ENCODE assay signal across 10 cellular contexts in genomic region chr12:107349008-107349747, GRCh38.
DNase-seq lines count a peak whose midpoint lies in the region; TF ChIP-seq lines count a peak whose summit lies in the region.
"Had no signal": no experiment of that assay in that cellular context is flagged by ENCODE, and none has a peak within 500 bp of the region (broad histone marks: within the 10 kb centered on the region; RNA-seq: fewer than 3 reads in every experiment).

No MANE protein-coding gene starts in this region.

- H3K4me2 ChIP-seq in mammary epithelial cell (ENCODE audit: insufficient read depth, low read depth, low read length) = peak overlapping the region; percentile 48

- no peaks in the 10 kb centered on the region for H3K9me3 ChIP-seq in mammary epithelial cell (replicated peaks; ENCODE audit: insufficient read depth, low read length)

- CTCF ChIA-PET in mammary epithelial cell (lab: Charles Lee; ENCODE audit: low non-redundant PET) = interaction anchor here (0.6 to 0.7 kb wide), 3 partner anchors 29 to 257 kb away, joined by 3 read pairs; no protein-coding TSS in a partner anchor

- in situ Hi-C loops in mammary epithelial cell (cut with MboI; ENCODE audit: low sequenced_read_pairs in 2 of 2) = no loop called here

- H2AFZ ChIP-seq in mammary epithelial cell (ENCODE audit: low read depth, low read length) = no peak overlapping the region

- peak; percentile 69 for DNase-seq in COR-L47 (lab: John Stamatoyannopoulos, UW)
- DNase-seq in NCI-H1694 treated with DMSO at 0.1 percent for 48 hours (lab: John Stamatoyannopoulos, UW) = peak; percentile 15
- peak; percentile 98 for DNase-seq in mammary epithelial cell
- peak; percentile 79 for DNase-seq in medulla oblongata (ENCODE audit: extremely low spot score)
- no peak for DNase-seq in NCI-H1436 (lab: John Stamatoyannopoulos, UW)
- DNase-seq in GF-D8 (lab: John Stamatoyannopoulos, UW) = no peak
- no peak for DNase-seq in activated effector memory CD4-positive, alpha-beta T cell treated with Interleukin-2 at 50 U/mL for 16 hours
- DNase-seq in T-helper 1 cell = no peak
- DNase-seq: activated naive CD4-positive, alpha-beta T cell treated with anti-CD3 and anti-CD28 coated beads for 36 hours; GOT3 had no signal

- peaks cover 49% of the 10 kb centered on the region for H3K79me2 ChIP-seq in mammary epithelial cell (ENCODE audit: insufficient read depth, low read length)

- intact Hi-C loops in mammary epithelial cell (cut with micrococcal nuclease) = no loop called here

- no peaks in the 10 kb centered on the region for H4K20me1 ChIP-seq in mammary epithelial cell (ENCODE audit: insufficient read depth, low read length)

- peak overlapping the region; percentile 72 for H3K27ac ChIP-seq in mammary epithelial cell (ENCODE audit: insufficient read depth, low read depth, low read length)

- H3K36me3 ChIP-seq in mammary epithelial cell (ENCODE audit: insufficient read depth, low read length) = no peaks in the 10 kb centered on the region

- H3K27me3 ChIP-seq in mammary epithelial cell (ENCODE audit: insufficient read depth, low read length) = no peaks in the 10 kb centered on the region

- BruUV-seq in mammary epithelial cell (replicated peaks; lab: Mats Ljungman, UMichigan) = no TSS peak

- TF ChIP-seq CTCF in mammary epithelial cell (conservative IDR thresholded peaks at IDR 0.05 in 1 of 2, IDR thresholded peaks at IDR 0.05 in 1 of 2; ENCODE audit: extremely low read depth in 1 of 2, insufficient read depth in 1 of 2, low read depth in 1 of 2, low read length in 2 of 2) = no peak

- no peak overlapping the region for H3K4me3 ChIP-seq in mammary epithelial cell (replicated peaks in 1 of 3; ENCODE audit: insufficient read depth in 1 of 3, low read depth in 2 of 3, low read length in 3 of 3)

- dilution Hi-C loops in mammary epithelial cell (cut with HindIII; ENCODE audit: low sequenced_read_pairs) = no loop called here

- WGBS in mammary epithelial cell (ENCODE audit: low coverage, missing lambda C conversion rate) = 0% methylated on average over 5 of the region's 5 CpGs

- H3K9ac ChIP-seq in mammary epithelial cell (ENCODE audit: insufficient read depth, low read length) = peak overlapping the region; percentile 40

- peaks cover 58% of the 10 kb centered on the region for H3K4me1 ChIP-seq in mammary epithelial cell (ENCODE audit: insufficient read depth, low read length)

Comparison
In these comparisons a context has a peak if more than half of its experiments do, and no peak if none do; other contexts are left out.
1. DNase-seq: peak in COR-L47 (single experiment), NCI-H1694 treated with DMSO at 0.1 percent for 48 hours (single experiment), mammary epithelial cell (single experiment) and medulla oblongata (single experiment); none in NCI-H1436 (single experiment), GF-D8 (single experiment), activated effector memory CD4-positive, alpha-beta T cell treated with Interleukin-2 at 50 U/mL for 16 hours (single experiment) and T-helper 1 cell (0 of 5).